In the genomic region with DNA sequence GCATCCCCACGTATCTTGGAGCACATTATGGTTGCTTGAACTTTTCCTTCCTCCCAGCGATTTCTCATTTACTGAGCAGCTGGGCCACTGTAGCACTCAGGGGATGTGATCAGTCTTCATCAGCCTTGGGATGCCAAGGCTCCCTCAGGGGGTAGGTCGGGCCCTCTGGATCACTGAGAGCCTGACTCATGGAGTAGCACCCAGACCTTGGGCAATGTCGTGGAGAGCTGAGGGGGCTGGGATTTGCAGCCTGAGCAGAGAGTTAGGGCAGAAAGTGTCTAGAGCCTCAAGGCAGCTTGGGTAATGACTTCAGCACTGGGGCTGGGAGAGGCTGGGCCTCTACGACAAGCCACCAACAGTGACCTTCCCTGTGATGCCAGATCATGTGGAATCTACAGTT, we compare ENCODE assay signal across 15 cellular contexts.
"Had no signal": no experiment of that assay in that cellular context is flagged by ENCODE, and none has a peak within 500 bp of the region (broad histone marks: within the 10 kb centered on the region; RNA-seq: fewer than 3 reads in every experiment).

No MANE protein-coding gene starts in this region.

- H3K36me3 ChIP-seq: gastroesophageal sphincter, neutrophil, right atrium auricular region, sigmoid colon had no signal

- H3K4me1 ChIP-seq: gastroesophageal sphincter, right atrium auricular region, sigmoid colon had no signal

- H3K27me3 ChIP-seq: gastroesophageal sphincter, right atrium auricular region had no signal

- H3K27ac ChIP-seq: coronary artery, gastroesophageal sphincter, neutrophil, right atrium auricular region, sigmoid colon had no signal

- ATAC-seq: gastroesophageal sphincter had no signal

- H3K4me3 ChIP-seq: coronary artery, gastroesophageal sphincter, right atrium auricular region, sigmoid colon had no signal

- DNase-seq: effector CD8-positive, alpha-beta T cell; foreskin fibroblast; glutamatergic neuron; kidney glomerular epithelial cell; mesendoderm; naive B cell; sigmoid colon; small intestine; stimulated activated CD4-positive, alpha-beta T cell treated with anti-CD3 and anti-CD28 coated beads, Interleukin-12 subunit alpha, Interleukin-12 subunit beta, amount 100 ng/mL, for 4 hours; stimulated activated naive CD4-positive, alpha-beta T cell treated with Interleukin-2 at 50 U/mL for 16 hours; trophoblast cell had no signal

- H3K9me3 ChIP-seq: gastroesophageal sphincter, neutrophil, right atrium auricular region, sigmoid colon had no signal
